Comparison of ENCODE assay signal across 32 cellular contexts in genomic region chr19:6793973-6794372, GRCh38. TPM values are rescaled to one million over a fixed set of nuclear protein-coding genes. Genes with fewer than 3 reads are reported as not detected.
A peak's percentile ranks its signal among the peaks of the same experiment; 100 is the strongest.
DNase-seq lines count a peak whose midpoint lies in the region; ATAC-seq and FAIRE-seq lines count a peak whose summit lies in the region.
"Had no signal": no experiment of that assay in that cellular context is flagged by ENCODE, and none has a peak within 500 bp of the region (broad histone marks: within the 10 kb centered on the region; RNA-seq: fewer than 3 reads in every experiment).

No MANE protein-coding gene starts in this region.

- no peak overlapping the region for H3K4me3 Mint-ChIP-seq in activated T-cell treated with anti-CD3 and anti-CD28 coated beads, Interleukin-2, amount 50 U/mL, for 24 hours
- no peak overlapping the region for H3K4me3 Mint-ChIP-seq in activated CD8-positive, alpha-beta T cell treated with anti-CD3 and anti-CD28 coated beads, Interleukin-2, amount 10 ng/mL, durations not matched to agents 7 days and 5 days
- H3K4me3 Mint-ChIP-seq in natural killer cell treated with Interleukin-12 subunit alpha and Interleukin-12 subunit beta and Interleukin-15 and Interleukin-18, amount 100 ng/mL, for 72 hours = no peak overlapping the region
- H3K4me3 Mint-ChIP-seq: brain, naive B cell had no signal

- POLR2A ChIA-PET in activated CD8-positive, alpha-beta T cell treated with anti-CD3 and anti-CD28 coated beads, Interleukin-2, amount 10 ng/mL, durations not matched to agents 7 days and 5 days (lab: Charles Lee) = no interaction called here

- no peak for ATAC-seq in activated CD8-positive, alpha-beta T cell treated with anti-CD3 and anti-CD28 coated beads, Interleukin-2, amount 10 ng/mL, durations not matched to agents 7 days and 5 days
- ATAC-seq in natural killer cell treated with Interleukin-12 subunit alpha and Interleukin-12 subunit beta and Interleukin-15 and Interleukin-18, amount 100 ng/mL, for 72 hours = no peak
- ATAC-seq in HG03139 (IDR thresholded peaks at IDR 0.05; ENCODE audit: unreplicated experiment) = no peak
- ATAC-seq: esophagus mucosa, HCT116, heart left ventricle had no signal

- CTCF ChIA-PET in activated CD8-positive, alpha-beta T cell treated with anti-CD3 and anti-CD28 coated beads, Interleukin-2, amount 10 ng/mL, durations not matched to agents 7 days and 5 days (lab: Charles Lee) = no interaction called here

- H3K9me3 Mint-ChIP-seq in activated T-cell treated with anti-CD3 and anti-CD28 coated beads, Interleukin-2, amount 50 U/mL, for 24 hours = peaks cover 8% of the 10 kb centered on the region
- H3K9me3 Mint-ChIP-seq in activated CD8-positive, alpha-beta T cell treated with anti-CD3 and anti-CD28 coated beads, Interleukin-2, amount 10 ng/mL, durations not matched to agents 7 days and 5 days (ENCODE audit: insufficient read depth) = peaks cover 4% of the 10 kb centered on the region
- H3K9me3 Mint-ChIP-seq in natural killer cell treated with Interleukin-12 subunit alpha and Interleukin-12 subunit beta and Interleukin-15 and Interleukin-18, amount 100 ng/mL, for 72 hours = no peaks in the 10 kb centered on the region

- peaks cover 77% of the 10 kb centered on the region for H3K36me3 Mint-ChIP-seq in activated T-cell treated with anti-CD3 and anti-CD28 coated beads, Interleukin-2, amount 50 U/mL, for 24 hours (ENCODE audit: low read depth)
- H3K36me3 Mint-ChIP-seq in activated CD8-positive, alpha-beta T cell treated with anti-CD3 and anti-CD28 coated beads, Interleukin-2, amount 10 ng/mL, durations not matched to agents 7 days and 5 days (ENCODE audit: low read depth) = peaks cover 78% of the 10 kb centered on the region
- peaks cover 29% of the 10 kb centered on the region for H3K36me3 Mint-ChIP-seq in natural killer cell treated with Interleukin-12 subunit alpha and Interleukin-12 subunit beta and Interleukin-15 and Interleukin-18, amount 100 ng/mL, for 72 hours
- H3K36me3 Mint-ChIP-seq: brain had no signal

- H3K27ac Mint-ChIP-seq in activated T-cell treated with anti-CD3 and anti-CD28 coated beads, Interleukin-2, amount 50 U/mL, for 24 hours = peak overlapping the region; percentile 56
- peak overlapping the region; percentile 4 for H3K27ac Mint-ChIP-seq in activated CD8-positive, alpha-beta T cell treated with anti-CD3 and anti-CD28 coated beads, Interleukin-2, amount 10 ng/mL, durations not matched to agents 7 days and 5 days
- H3K27ac Mint-ChIP-seq in natural killer cell treated with Interleukin-12 subunit alpha and Interleukin-12 subunit beta and Interleukin-15 and Interleukin-18, amount 100 ng/mL, for 72 hours = peak overlapping the region; percentile 21 to 55
- H3K27ac Mint-ChIP-seq: brain had no signal

- no peaks in the 10 kb centered on the region for H3K27me3 Mint-ChIP-seq in activated T-cell treated with anti-CD3 and anti-CD28 coated beads, Interleukin-2, amount 50 U/mL, for 24 hours
- H3K27me3 Mint-ChIP-seq in activated CD8-positive, alpha-beta T cell treated with anti-CD3 and anti-CD28 coated beads, Interleukin-2, amount 10 ng/mL, durations not matched to agents 7 days and 5 days (ENCODE audit: low read depth) = no peaks in the 10 kb centered on the region
- no peaks in the 10 kb centered on the region for H3K27me3 Mint-ChIP-seq in natural killer cell treated with Interleukin-12 subunit alpha and Interleukin-12 subunit beta and Interleukin-15 and Interleukin-18, amount 100 ng/mL, for 72 hours
- H3K27me3 Mint-ChIP-seq: naive B cell had no signal

- H3K4me1 Mint-ChIP-seq in activated T-cell treated with anti-CD3 and anti-CD28 coated beads, Interleukin-2, amount 50 U/mL, for 24 hours (ENCODE audit: low read depth) = peaks cover 77% of the 10 kb centered on the region
- H3K4me1 Mint-ChIP-seq in activated CD8-positive, alpha-beta T cell treated with anti-CD3 and anti-CD28 coated beads, Interleukin-2, amount 10 ng/mL, durations not matched to agents 7 days and 5 days (ENCODE audit: low read depth) = peaks cover 64% of the 10 kb centered on the region
- H3K4me1 Mint-ChIP-seq in natural killer cell treated with Interleukin-12 subunit alpha and Interleukin-12 subunit beta and Interleukin-15 and Interleukin-18, amount 100 ng/mL, for 72 hours (ENCODE audit: low read depth in 2 of 2) = peaks cover 60 to 63% of the 10 kb centered on the region in 2 donors
- H3K4me1 Mint-ChIP-seq: brain had no signal

- peak; percentile 11 for FAIRE-seq in G401.6 (lab: Jason Lieb, UNC)
- FAIRE-seq: keratinocyte had no signal

- no peak for DNase-seq in activated T-cell treated with anti-CD3 and anti-CD28 coated beads, Interleukin-2, amount 50 U/mL, for 24 hours
- no peak for DNase-seq in activated T-cell treated with anti-CD3 and anti-CD28 coated beads, Interleukin-2, amount 50 U/mL, for 48 hours
- no peak for DNase-seq in activated CD8-positive, alpha-beta T cell treated with anti-CD3 and anti-CD28 coated beads, Interleukin-2, amount 10 ng/mL, durations not matched to agents 7 days and 5 days
- no peak for DNase-seq in natural killer cell treated with Interleukin-12 subunit alpha and Interleukin-12 subunit beta and Interleukin-15 and Interleukin-18, amount 100 ng/mL, for 72 hours (ENCODE audit: low spot score)
- DNase-seq in Kasumi-1 (lab: John Stamatoyannopoulos, UW) (no peak), NCI-H2081 (lab: John Stamatoyannopoulos, UW) (no peak)
- DNase-seq: ACHN; activated T-cell treated with anti-CD3 and anti-CD28 coated beads for 4 hours; amniotic stem cell; BE2C; COR-L47; dermis blood vessel endothelial cell; DMS53; heart left ventricle; IMR-90; left ventricle myocardium inferior; naive B cell; NCI-H1048; NCI-H446 treated with DMSO at 0.1 percent for 48 hours; NCI-H82; Peyer's patch; SHP77; stimulated activated CD4-positive, alpha-beta T cell treated with anti-CD3 and anti-CD28 coated beads, Interleukin-4, amount 100 ng/mL, for 24 hours; transverse colon; WERI-Rb-1 had no signal

RNA-seq across cellular contexts. Expression of gene VAV1, which starts 21.5 kb away (rescaled TPM):
- 100 to 1,000 TPM; 122 to 125 TPM for total RNA-seq in activated CD8-positive, alpha-beta T cell treated with anti-CD3 and anti-CD28 coated beads, Interleukin-2, amount 10 ng/mL, durations not matched to agents 7 days and 5 days
- 100 to 1,000 TPM; 166 to 167 TPM for total RNA-seq in natural killer cell treated with Interleukin-12 subunit alpha and Interleukin-12 subunit beta and Interleukin-15 and Interleukin-18, amount 100 ng/mL, for 72 hours
- total RNA-seq: dermis blood vessel endothelial cell, fibroblast of villous mesenchyme, IMR-90 had no signal

RNA-seq across cellular contexts. Expression of gene SH2D3A, which starts 26.7 kb away (rescaled TPM):
- total RNA-seq in activated CD8-positive, alpha-beta T cell treated with anti-CD3 and anti-CD28 coated beads, Interleukin-2, amount 10 ng/mL, durations not matched to agents 7 days and 5 days = 10 to 100 TPM; 28.2 to 28.5 TPM
- 10 to 100 TPM; 15.2 to 17.8 TPM for total RNA-seq in natural killer cell treated with Interleukin-12 subunit alpha and Interleukin-12 subunit beta and Interleukin-15 and Interleukin-18, amount 100 ng/mL, for 72 hours

RNA-seq across cellular contexts. Expression of gene TRIP10, which starts 54.5 kb away (rescaled TPM):
- total RNA-seq in activated CD8-positive, alpha-beta T cell treated with anti-CD3 and anti-CD28 coated beads, Interleukin-2, amount 10 ng/mL, durations not matched to agents 7 days and 5 days = 10 to 100 TPM; 13.9 to 15.2 TPM
- 10 to 100 TPM; 44.8 to 76.5 TPM for total RNA-seq in natural killer cell treated with Interleukin-12 subunit alpha and Interleukin-12 subunit beta and Interleukin-15 and Interleukin-18, amount 100 ng/mL, for 72 hours

RNA-seq across cellular contexts. Expression of gene GPR108, which starts 56.6 kb away (rescaled TPM):
- 10 to 100 TPM; 76.7 to 85.6 TPM for total RNA-seq in activated CD8-positive, alpha-beta T cell treated with anti-CD3 and anti-CD28 coated beads, Interleukin-2, amount 10 ng/mL, durations not matched to agents 7 days and 5 days
- 10 to 100 TPM; 67.4 to 70.4 TPM for total RNA-seq in natural killer cell treated with Interleukin-12 subunit alpha and Interleukin-12 subunit beta and Interleukin-15 and Interleukin-18, amount 100 ng/mL, for 72 hours

Comparison
In these comparisons a context has a peak if more than half of its experiments do, and no peak if none do; other contexts are left out.
1. H3K27ac Mint-ChIP-seq: peak in every context shown above with its lines; median percentile 56 in activated T-cell treated with anti-CD3 and anti-CD28 coated beads, Interleukin-2, amount 50 U/mL, for 24 hours; 38 in natural killer cell treated with Interleukin-12 subunit alpha and Interleukin-12 subunit beta and Interleukin-15 and Interleukin-18, amount 100 ng/mL, for 72 hours; 4 in activated CD8-positive, alpha-beta T cell treated with anti-CD3 and anti-CD28 coated beads, Interleukin-2, amount 10 ng/mL, durations not matched to agents 7 days and 5 days.